Comparison of ENCODE assay signal across 8 cellular contexts in genomic region chr4:172830295-172830764, GRCh38.
DNase-seq lines count a peak whose midpoint lies in the region; ATAC-seq and TF ChIP-seq lines count a peak whose summit lies in the region.

No MANE protein-coding gene starts in this region.

- H3K27ac Mint-ChIP-seq in activated B cell treated with CpG ODN at 0.5 μM for 24 hours = no peak overlapping the region

- TF ChIP-seq RAD21 in liver (IDR thresholded peaks at IDR 0.05) = peak; percentile 70 to 71

- ATAC-seq in HG03354 (IDR thresholded peaks at IDR 0.05; ENCODE audit: poor library complexity, severe bottlenecking, unreplicated experiment) (peak; percentile 31), activated B cell treated with CpG ODN at 0.5 μM for 24 hours (ENCODE audit: low read depth) (no peak), GM21528 (IDR thresholded peaks at IDR 0.05; ENCODE audit: low FRiP score, unreplicated experiment) (no peak), right cardiac atrium (no peak)

- H3K9ac ChIP-seq in liver (ENCODE audit: low read depth in 1 of 2, low read length in 2 of 2) = no peak overlapping the region

- peak; percentile 36 for TF ChIP-seq CTCF in BE2C (IDR thresholded peaks at IDR 0.05; ENCODE audit: low read depth, low read length)
- peak; percentile 81 for TF ChIP-seq CTCF in activated B cell treated with CpG ODN at 0.5 μM for 24 hours (IDR thresholded peaks at IDR 0.05)
- peak; percentile 44 for TF ChIP-seq CTCF in liver (IDR thresholded peaks at IDR 0.05; ENCODE audit: low read depth, low read length, missing input control)

- H3K36me3 Mint-ChIP-seq in activated B cell treated with CpG ODN at 0.5 μM for 24 hours (ENCODE audit: low read depth) = no peaks in the 10 kb centered on the region

- intact Hi-C loops in activated B cell treated with CpG ODN at 0.5 μM for 24 hours (cut with micrococcal nuclease) (loop anchor here (5.0 kb wide), 2 partner anchors 427 to 983 kb away; no protein-coding TSS in a partner anchor), right cardiac atrium (cut with DNase I) (no loop called here)

- no peak overlapping the region for H3K4me3 ChIP-seq in BE2C (ENCODE audit: low read depth, low read length)
- H3K4me3 ChIP-seq in liver (ENCODE audit: low read depth in 1 of 3, low read length in 3 of 3) = no peak overlapping the region
- no peak overlapping the region for H3K4me3 ChIP-seq in right cardiac atrium (ENCODE audit: low read length)

- CTCF ChIA-PET in activated B cell treated with CpG ODN at 0.5 μM for 24 hours (lab: Charles Lee) = no interaction called here

- H3K36me3 ChIP-seq in BE2C (no peaks in the 10 kb centered on the region), liver (ENCODE audit: control insufficient read depth in 4 of 4, insufficient read depth in 3 of 4, low read depth in 1 of 4, low read length in 3 of 4) (no peaks in the 10 kb centered on the region)

- H3K27ac ChIP-seq in liver (ENCODE audit: low read depth in 1 of 2, low read length in 2 of 2) (no peak overlapping the region), right cardiac atrium (ENCODE audit: low read length) (no peak overlapping the region)

- POLR2A ChIA-PET in activated B cell treated with CpG ODN at 0.5 μM for 24 hours (lab: Charles Lee) = no interaction called here

- no peaks in the 10 kb centered on the region for H3K27me3 Mint-ChIP-seq in activated B cell treated with CpG ODN at 0.5 μM for 24 hours

- H3K9me3 ChIP-seq in BE2C (no peaks in the 10 kb centered on the region), liver (ENCODE audit: control insufficient read depth in 4 of 4, low read length in 3 of 4) (no peaks in the 10 kb centered on the region), right cardiac atrium (ENCODE audit: control insufficient read depth, low read length) (no peaks in the 10 kb centered on the region)

- H3K4me1 ChIP-seq in BE2C = no peaks in the 10 kb centered on the region
- no peaks in the 10 kb centered on the region for H3K4me1 ChIP-seq in liver (ENCODE audit: control insufficient read depth in 4 of 4, insufficient read depth in 4 of 4, low read length in 3 of 4)
- H3K4me1 ChIP-seq in right cardiac atrium (ENCODE audit: control insufficient read depth, insufficient read depth, low read length) = no peaks in the 10 kb centered on the region

- H3K27me3 ChIP-seq in BE2C (no peaks in the 10 kb centered on the region), liver (ENCODE audit: control insufficient read depth in 4 of 4, insufficient read depth in 4 of 4, low read length in 3 of 4) (no peaks in the 10 kb centered on the region), right cardiac atrium (ENCODE audit: control insufficient read depth, insufficient read depth) (no peaks in the 10 kb centered on the region)

- H3K9me3 Mint-ChIP-seq in activated B cell treated with CpG ODN at 0.5 μM for 24 hours = no peaks in the 10 kb centered on the region

- WGBS in liver = 7% methylated on average over 5 of the region's 5 CpGs
- 9% methylated on average over 5 of the region's 5 CpGs for WGBS in right cardiac atrium

- no peaks in the 10 kb centered on the region for H3K4me1 Mint-ChIP-seq in activated B cell treated with CpG ODN at 0.5 μM for 24 hours

- H3K4me3 Mint-ChIP-seq in activated B cell treated with CpG ODN at 0.5 μM for 24 hours = no peak overlapping the region

- DNase-seq in BE2C = no peak
- no peak for DNase-seq in activated B cell treated with CpG ODN at 0.5 μM for 24 hours
- no peak for DNase-seq in GDM1 (lab: John Stamatoyannopoulos, UW)
- no peak for DNase-seq in SKM-1 treated with dmso at 0.1 percent for 144 hours (lab: John Stamatoyannopoulos, UW; ENCODE audit: unreplicated experiment)
- no peak for DNase-seq in right cardiac atrium

TF ChIP-seq in liver, 16 proteins besides CTCF, POLR2A, EP300 and RAD21:
- no peak for TF ChIP-seq FOXA1 (IDR thresholded peaks at IDR 0.05)
- TF ChIP-seq NR2F2 (IDR thresholded peaks at IDR 0.05) = no peak
- no peak for TF ChIP-seq ZBTB33 (IDR thresholded peaks at IDR 0.05)
- no peak for TF ChIP-seq JUND (IDR thresholded peaks at IDR 0.05)
- no peak for TF ChIP-seq YY1 (IDR thresholded peaks at IDR 0.05)
- TF ChIP-seq SP1 (IDR thresholded peaks at IDR 0.05) = no peak
- no peak for TF ChIP-seq MAX (IDR thresholded peaks at IDR 0.05)
- TF ChIP-seq TAF1 (conservative IDR thresholded peaks at IDR 0.05) = no peak
- no peak for TF ChIP-seq RXRA (IDR thresholded peaks at IDR 0.05)
- no peak for TF ChIP-seq FOXA2 (IDR thresholded peaks at IDR 0.05)
- no peak for TF ChIP-seq GABPA (IDR thresholded peaks at IDR 0.05 in 1 of 2, conservative IDR thresholded peaks at IDR 0.05 in 1 of 2)
- no peak for TF ChIP-seq ATF3 (IDR thresholded peaks at IDR 0.05)
- no peak for TF ChIP-seq REST (IDR thresholded peaks at IDR 0.05)
- no peak for TF ChIP-seq HNF4G (IDR thresholded peaks at IDR 0.05)
- TF ChIP-seq EGR1 (IDR thresholded peaks at IDR 0.05; ENCODE audit: low read depth in 2 of 2) = no peak
- TF ChIP-seq HNF4A (conservative IDR thresholded peaks at IDR 0.05) = no peak
